1 cellular context compared by ENCODE assay signal in genomic region chr1:155575608-155576007, GRCh38.
TF ChIP-seq lines count a peak whose summit lies in the region.

No MANE protein-coding gene starts in this region.

TF ChIP-seq in HEK293, 187 proteins besides CTCF, POLR2A, EP300 and RAD21 (continued from another document):
- TF ChIP-seq, protein P1, sequence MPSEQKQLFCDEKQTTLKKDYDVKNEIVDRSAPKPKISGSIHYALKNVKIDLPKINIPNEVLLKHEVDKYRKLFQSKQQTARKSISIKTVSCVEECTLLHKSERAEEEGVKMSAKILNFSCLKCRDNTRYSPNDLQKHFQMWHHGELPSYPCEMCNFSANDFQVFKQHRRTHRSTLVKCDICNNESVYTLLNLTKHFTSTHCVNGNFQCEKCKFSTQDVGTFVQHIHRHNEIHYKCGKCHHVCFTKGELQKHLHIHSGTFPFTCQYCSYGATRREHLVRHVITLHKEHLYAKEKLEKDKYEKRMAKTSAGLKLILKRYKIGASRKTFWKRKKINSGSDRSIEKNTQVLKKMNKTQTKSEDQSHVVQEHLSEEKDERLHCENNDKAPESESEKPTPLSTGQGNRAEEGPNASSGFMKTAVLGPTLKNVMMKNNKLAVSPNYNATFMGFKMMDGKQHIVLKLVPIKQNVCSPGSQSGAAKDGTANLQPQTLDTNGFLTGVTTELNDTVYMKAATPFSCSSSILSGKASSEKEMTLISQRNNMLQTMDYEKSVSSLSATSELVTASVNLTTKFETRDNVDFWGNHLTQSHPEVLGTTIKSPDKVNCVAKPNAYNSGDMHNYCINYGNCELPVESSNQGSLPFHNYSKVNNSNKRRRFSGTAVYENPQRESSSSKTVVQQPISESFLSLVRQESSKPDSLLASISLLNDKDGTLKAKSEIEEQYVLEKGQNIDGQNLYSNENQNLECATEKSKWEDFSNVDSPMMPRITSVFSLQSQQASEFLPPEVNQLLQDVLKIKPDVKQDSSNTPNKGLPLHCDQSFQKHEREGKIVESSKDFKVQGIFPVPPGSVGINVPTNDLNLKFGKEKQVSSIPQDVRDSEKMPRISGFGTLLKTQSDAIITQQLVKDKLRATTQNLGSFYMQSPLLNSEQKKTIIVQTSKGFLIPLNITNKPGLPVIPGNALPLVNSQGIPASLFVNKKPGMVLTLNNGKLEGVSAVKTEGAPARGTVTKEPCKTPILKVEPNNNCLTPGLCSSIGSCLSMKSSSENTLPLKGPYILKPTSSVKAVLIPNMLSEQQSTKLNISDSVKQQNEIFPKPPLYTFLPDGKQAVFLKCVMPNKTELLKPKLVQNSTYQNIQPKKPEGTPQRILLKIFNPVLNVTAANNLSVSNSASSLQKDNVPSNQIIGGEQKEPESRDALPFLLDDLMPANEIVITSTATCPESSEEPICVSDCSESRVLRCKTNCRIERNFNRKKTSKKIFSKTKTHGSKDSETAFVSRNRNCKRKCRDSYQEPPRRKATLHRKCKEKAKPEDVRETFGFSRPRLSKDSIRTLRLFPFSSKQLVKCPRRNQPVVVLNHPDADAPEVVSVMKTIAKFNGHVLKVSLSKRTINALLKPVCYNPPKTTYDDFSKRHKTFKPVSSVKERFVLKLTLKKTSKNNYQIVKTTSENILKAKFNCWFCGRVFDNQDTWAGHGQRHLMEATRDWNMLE (tag by site-specific recombination; conservative IDR thresholded peaks at IDR 0.05; ENCODE audit: low read depth): peak; percentile 98
- TF ChIP-seq ZNF404 (tag by site-specific recombination; IDR thresholded peaks at IDR 0.05) (peak; percentile 89), ZFP37 (tag by site-specific recombination; IDR thresholded peaks at IDR 0.05) (peak; percentile 92)
- TF ChIP-seq, protein P2, sequence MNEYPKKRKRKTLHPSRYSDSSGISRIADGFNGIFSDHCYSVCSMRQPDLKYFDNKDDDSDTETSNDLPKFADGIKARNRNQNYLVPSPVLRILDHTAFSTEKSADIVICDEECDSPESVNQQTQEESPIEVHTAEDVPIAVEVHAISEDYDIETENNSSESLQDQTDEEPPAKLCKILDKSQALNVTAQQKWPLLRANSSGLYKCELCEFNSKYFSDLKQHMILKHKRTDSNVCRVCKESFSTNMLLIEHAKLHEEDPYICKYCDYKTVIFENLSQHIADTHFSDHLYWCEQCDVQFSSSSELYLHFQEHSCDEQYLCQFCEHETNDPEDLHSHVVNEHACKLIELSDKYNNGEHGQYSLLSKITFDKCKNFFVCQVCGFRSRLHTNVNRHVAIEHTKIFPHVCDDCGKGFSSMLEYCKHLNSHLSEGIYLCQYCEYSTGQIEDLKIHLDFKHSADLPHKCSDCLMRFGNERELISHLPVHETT (tag by site-specific recombination; IDR thresholded peaks at IDR 0.05): peak; percentile 77; the same call in 1 of the 2 replicates
TF ChIP-seq in HEK293: peak in this region for 50; not testable (repeated sequence) for 137.
